ENCODE assay signal across 1 cellular context in genomic region chr11:557328-558132, GRCh38.
TF ChIP-seq lines count a peak whose summit lies in the region.

No MANE protein-coding gene starts in this region.

TF ChIP-seq in HepG2, 621 proteins besides CTCF, POLR2A, EP300 and RAD21 (continued from another document):
- TF ChIP-seq ZNF609 (CRISPR knock-in tag; IDR thresholded peaks at IDR 0.05; ENCODE audit: borderline replicate concordance) (peak; percentile 17; the same call in 1 of the 2 replicates), PITX1 (CRISPR knock-in tag; IDR thresholded peaks at IDR 0.05) (no peak), NFYB (CRISPR knock-in tag; IDR thresholded peaks at IDR 0.05) (no peak), MEIS2 (CRISPR knock-in tag; IDR thresholded peaks at IDR 0.05) (no peak), ZFP90 (CRISPR knock-in tag; IDR thresholded peaks at IDR 0.05; ENCODE audit: borderline replicate concordance) (no peak), MYC (CRISPR knock-in tag; IDR thresholded peaks at IDR 0.05; ENCODE audit: borderline replicate concordance) (peak; percentile 44; the same call in 1 of the 2 replicates), ZNF263 (CRISPR knock-in tag; IDR thresholded peaks at IDR 0.05) (peak; percentile 90), MTA3 (CRISPR knock-in tag; IDR thresholded peaks at IDR 0.05) (no peak), HNRNPL (IDR thresholded peaks at IDR 0.05; ENCODE audit: low read depth, low read length) (no peak), SMARCC2 (IDR thresholded peaks at IDR 0.05) (no peak)
